ENCODE assay signal across 11 cellular contexts in the genomic region with DNA sequence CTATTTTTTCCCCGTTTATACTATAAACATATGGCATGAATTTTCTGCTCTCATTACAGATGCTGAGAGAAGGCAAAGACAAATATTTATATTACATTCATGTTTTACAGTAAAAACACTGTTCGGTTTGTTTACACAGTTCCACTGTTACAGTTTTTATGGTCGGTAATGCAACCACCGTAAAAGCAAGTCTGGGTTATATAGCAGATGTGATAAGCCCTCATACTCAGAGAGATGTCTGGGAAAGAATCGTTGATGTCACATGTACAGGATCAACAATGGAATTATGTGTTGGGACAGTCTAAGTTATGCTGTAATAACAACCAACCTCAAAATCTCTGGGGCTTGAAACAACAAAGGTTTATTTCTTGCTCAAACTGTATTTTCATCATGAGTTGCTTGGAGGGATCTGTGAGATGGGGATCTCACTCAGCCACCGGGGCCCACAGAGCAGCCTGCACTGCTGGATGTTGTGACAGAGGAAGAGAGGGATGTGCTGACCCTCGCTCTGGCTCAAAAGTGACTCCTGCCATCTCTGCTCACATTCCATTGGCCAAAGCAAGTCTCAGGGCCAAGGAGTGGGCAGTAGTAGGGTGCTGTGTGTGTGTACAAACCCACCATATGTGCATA.
A peak's percentile ranks its signal among the peaks of the same experiment; 100 is the strongest.
DNase-seq lines count a peak whose midpoint lies in the region; ATAC-seq and TF ChIP-seq lines count a peak whose summit lies in the region.
"Had no signal": no experiment of that assay in that cellular context is flagged by ENCODE, and none has a peak within 500 bp of the region (broad histone marks: within the 10 kb centered on the region; RNA-seq: fewer than 3 reads in every experiment).

No MANE protein-coding gene starts in this region.

- H3K4me3 ChIP-seq in GM23248 (no peak overlapping the region), colonic mucosa (no peak overlapping the region)

- no peak overlapping the region; the same call in 1 of the 2 replicates for H2AFZ ChIP-seq in GM23248

- peak; percentile 35 for DNase-seq in GM23248
- DNase-seq in NCI-H2171 treated with DMSO at 0.1 percent for 48 hours (lab: John Stamatoyannopoulos, UW), result peak; percentile 56
- DNase-seq in colonic mucosa, result no peak
- peak; percentile 16 for DNase-seq in renal cortical epithelial cell (ENCODE audit: low read depth)
- no peak for DNase-seq in cardiac septum (ENCODE audit: low spot score)
- DNase-seq in naive thymus-derived CD8-positive, alpha-beta T cell, result no peak
- DNase-seq: dermis blood vessel endothelial cell, NCI-H1436, T-helper 2 cell had no signal

- H3K9ac ChIP-seq in GM23248 (no peak overlapping the region), colonic mucosa (ENCODE audit: low read depth in 2 of 2, low read length in 2 of 2) (no peak overlapping the region)

- H3K4me1 Mint-ChIP-seq in naive thymus-derived CD8-positive, alpha-beta T cell, result no peaks in the 10 kb centered on the region

- no peaks in the 10 kb centered on the region for H4K20me1 ChIP-seq in GM23248 (ENCODE audit: insufficient read depth)

- H3K27ac ChIP-seq in GM23248, result no peak overlapping the region
- H3K27ac ChIP-seq in colonic mucosa, result peak overlapping the region; percentile 32

- no peaks in the 10 kb centered on the region for H3F3A ChIP-seq in GM23248 (ENCODE audit: insufficient read depth)

- POLR2A ChIA-PET in naive thymus-derived CD8-positive, alpha-beta T cell (lab: Charles Lee), result no interaction called here

- no peak overlapping the region for H3K27ac Mint-ChIP-seq in naive thymus-derived CD8-positive, alpha-beta T cell

- peaks cover 0 to 38% (median 10%) of the 10 kb centered on the region in 9 donors for H3K9me3 Mint-ChIP-seq in naive thymus-derived CD8-positive, alpha-beta T cell

- no peaks in the 10 kb centered on the region for H3K79me2 ChIP-seq in GM23248 (ENCODE audit: insufficient read depth)

- H3K36me3 ChIP-seq in GM23248 (ENCODE audit: low read depth), result no peaks in the 10 kb centered on the region
- no peaks in the 10 kb centered on the region for H3K36me3 ChIP-seq in colonic mucosa

- H3K9me2 ChIP-seq in GM23248 (ENCODE audit: insufficient read depth), result no peaks in the 10 kb centered on the region

- H3K4me3 Mint-ChIP-seq in naive thymus-derived CD8-positive, alpha-beta T cell, result no peak overlapping the region

- H3K4me1 ChIP-seq in GM23248 (ENCODE audit: insufficient read depth), result no peaks in the 10 kb centered on the region
- H3K4me1 ChIP-seq in colonic mucosa, result no peaks in the 10 kb centered on the region

- WGBS in GM23248 (ENCODE audit: low coverage in 1 of 2, low lambda C conversion rate in 2 of 2, missing lambda C conversion rate in 2 of 2), 2 experiments, result 25 to 28% methylated on average over 7 of the region's 7 CpGs

- peaks cover 17 to 32% (median 26%) of the 10 kb centered on the region in 3 donors for H3K36me3 Mint-ChIP-seq in naive thymus-derived CD8-positive, alpha-beta T cell

- no peaks in the 10 kb centered on the region for H3K9me3 ChIP-seq in GM23248 (ENCODE audit: low read depth)
- H3K9me3 ChIP-seq in colonic mucosa, result no peaks in the 10 kb centered on the region

- no peak for TF ChIP-seq CTCF in colonic mucosa (IDR thresholded peaks at IDR 0.05)

- ATAC-seq in HG02678 (IDR thresholded peaks at IDR 0.05; ENCODE audit: unreplicated experiment), result no peak
- no peak for ATAC-seq in naive thymus-derived CD8-positive, alpha-beta T cell
- ATAC-seq in GM19023 (IDR thresholded peaks at IDR 0.05; ENCODE audit: unreplicated experiment), result no peak

- H3K27me3 ChIP-seq in GM23248 (replicated peaks; ENCODE audit: insufficient read depth) (0 out of 2 replicates have a peak, but pooled peaks cover 7% of the 10 kb centered on the region), colonic mucosa (no peaks in the 10 kb centered on the region)

- peak overlapping the region; percentile 41 for H3K4me2 ChIP-seq in GM23248 (ENCODE audit: unreplicated experiment)

- in situ Hi-C loops in GM23248 (cut with MboI), result no loop called here

- intact Hi-C loops in colonic mucosa (cut with DNase I), result no loop called here
- intact Hi-C loops in cardiac septum (cut with DNase I), result no loop called here

- no peaks in the 10 kb centered on the region for H3K27me3 Mint-ChIP-seq in naive thymus-derived CD8-positive, alpha-beta T cell

Comparison
In these comparisons a context has a peak if more than half of its experiments do, and no peak if none do; other contexts are left out.
1. DNase-seq: peak in GM23248 (single experiment), NCI-H2171 treated with DMSO at 0.1 percent for 48 hours (single experiment) and renal cortical epithelial cell (single experiment); none in colonic mucosa (single experiment), cardiac septum (single experiment) and naive thymus-derived CD8-positive, alpha-beta T cell (0 of 10).